ENCODE assay signal across 1 cellular context in genomic region chr16:57264950-57265371, GRCh38.
TF ChIP-seq lines count a peak whose summit lies in the region.

No MANE protein-coding gene starts in this region.

TF ChIP-seq in H1, 55 proteins besides CTCF, POLR2A, EP300 and RAD21:
- TF ChIP-seq, protein P1, sequence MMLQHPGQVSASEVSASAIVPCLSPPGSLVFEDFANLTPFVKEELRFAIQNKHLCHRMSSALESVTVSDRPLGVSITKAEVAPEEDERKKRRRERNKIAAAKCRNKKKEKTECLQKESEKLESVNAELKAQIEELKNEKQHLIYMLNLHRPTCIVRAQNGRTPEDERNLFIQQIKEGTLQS (IDR thresholded peaks at IDR 0.05; ENCODE audit: insufficient read depth, low read depth, low read length): no peak
- TF ChIP-seq KDM1A (IDR thresholded peaks at IDR 0.05; ENCODE audit: borderline replicate concordance, low read length): no peak
- TF ChIP-seq SIN3A (conservative IDR thresholded peaks at IDR 0.05 in 1 of 2, IDR thresholded peaks at IDR 0.05 in 1 of 2; ENCODE audit: low read depth in 1 of 2, low read length in 2 of 2): no peak
- no peak for TF ChIP-seq ATF2 (IDR thresholded peaks at IDR 0.05; ENCODE audit: low read length)
- TF ChIP-seq SAP30 (IDR thresholded peaks at IDR 0.05; ENCODE audit: insufficient read depth, insufficient replicate concordance, low read length): no peak
- TF ChIP-seq CHD7 (IDR thresholded peaks at IDR 0.05; ENCODE audit: insufficient replicate concordance, low read length): no peak
- TF ChIP-seq RNF2 (IDR thresholded peaks at IDR 0.05; ENCODE audit: borderline replicate concordance, low read depth, low read length, missing control alignments, poor library complexity, severe bottlenecking): no peak
